ENCODE assay signal across 8 cellular contexts in the genomic region with DNA sequence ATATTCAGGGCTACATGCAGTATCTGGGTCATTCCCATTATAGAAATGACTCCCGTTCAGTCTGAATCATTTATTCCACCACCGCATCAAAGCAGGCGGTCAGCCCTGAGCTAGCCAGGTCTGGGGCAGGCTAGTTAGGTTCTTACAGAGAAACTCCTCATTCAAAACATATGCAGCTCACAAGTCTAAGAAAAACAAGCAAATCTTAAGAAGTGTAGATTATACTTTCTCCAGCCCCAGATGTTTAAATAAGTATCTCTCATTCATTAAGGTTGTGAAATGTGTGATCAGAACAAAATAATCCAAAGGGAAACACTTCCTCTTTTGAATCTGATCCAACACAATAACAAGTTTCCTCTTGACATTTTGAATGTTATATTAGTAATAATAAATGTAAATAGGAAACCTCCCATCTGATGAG.
DNase-seq lines count a peak whose midpoint lies in the region; ATAC-seq and FAIRE-seq lines count a peak whose summit lies in the region.

No MANE protein-coding gene starts in this region.

- DNase-seq in LHCN-M2 (ENCODE audit: low read depth) (peak; percentile 85), NCI-H526 treated with DMSO at 0.1 percent for 48 hours (lab: John Stamatoyannopoulos, UW) (no peak), GM19239 (ENCODE audit: insufficient read length, low spot score) (no peak), mesenteric fat pad (ENCODE audit: low spot score) (no peak)
- DNase-seq in activated naive CD4-positive, alpha-beta T cell treated with anti-CD3 and anti-CD28 coated beads for 36 hours = peak; percentile 72
- DNase-seq in stimulated activated naive CD8-positive, alpha-beta T cell treated with anti-CD3 and anti-CD28 coated beads, Interleukin-15, Interleukin-2, amounts not matched to agents 100 U/mL and 50 U/mL, for 24 hours = peak; percentile 74

- ATAC-seq in stimulated activated naive CD8-positive, alpha-beta T cell treated with anti-CD3 and anti-CD28 coated beads, Interleukin-15, Interleukin-2, amounts not matched to agents 100 U/mL and 50 U/mL, for 24 hours = peak; percentile 31
- ATAC-seq in GM18861 (IDR thresholded peaks at IDR 0.05; ENCODE audit: unreplicated experiment) = no peak

- intact Hi-C loops in activated naive CD4-positive, alpha-beta T cell treated with anti-CD3 and anti-CD28 coated beads for 36 hours (cut with micrococcal nuclease) = loop anchor here (1.0 to 10.0 kb wide), 6 partner anchors 8 to 1111 kb away; partner anchors contain the start of genes IL15 and SMARCA5

- H3K27me3 Mint-ChIP-seq in activated naive CD4-positive, alpha-beta T cell treated with anti-CD3 and anti-CD28 coated beads for 36 hours (ENCODE audit: low read depth) = no peaks in the 10 kb centered on the region

- H3K27ac Mint-ChIP-seq in activated naive CD4-positive, alpha-beta T cell treated with anti-CD3 and anti-CD28 coated beads for 36 hours = peak overlapping the region; percentile 100

- H3K4me1 Mint-ChIP-seq in activated naive CD4-positive, alpha-beta T cell treated with anti-CD3 and anti-CD28 coated beads for 36 hours (ENCODE audit: low read depth) = peaks cover 51% of the 10 kb centered on the region

- H3K36me3 Mint-ChIP-seq in activated naive CD4-positive, alpha-beta T cell treated with anti-CD3 and anti-CD28 coated beads for 36 hours (ENCODE audit: low read depth) = peaks cover 31% of the 10 kb centered on the region

- H3K9me3 Mint-ChIP-seq in activated naive CD4-positive, alpha-beta T cell treated with anti-CD3 and anti-CD28 coated beads for 36 hours = no peaks in the 10 kb centered on the region

- CTCF ChIA-PET in activated naive CD4-positive, alpha-beta T cell treated with anti-CD3 and anti-CD28 coated beads for 36 hours (lab: Charles Lee) = interaction anchor here (0.9 to 1.5 kb wide), 2 partner anchors 49 to 154 kb away, joined by 3 read pairs; no protein-coding TSS in a partner anchor

- FAIRE-seq in islet of Langerhans (lab: Jason Lieb, UNC) = peak; percentile 62
- FAIRE-seq in GM19239 (lab: Jason Lieb, UNC) = no peak

- peak overlapping the region; percentile 99 for H3K4me3 Mint-ChIP-seq in activated naive CD4-positive, alpha-beta T cell treated with anti-CD3 and anti-CD28 coated beads for 36 hours

Comparison
In these comparisons a context has a peak if more than half of its experiments do, and no peak if none do; other contexts are left out.
1. DNase-seq: peak in LHCN-M2 (single experiment), activated naive CD4-positive, alpha-beta T cell treated with anti-CD3 and anti-CD28 coated beads for 36 hours (single experiment) and stimulated activated naive CD8-positive, alpha-beta T cell treated with anti-CD3 and anti-CD28 coated beads, Interleukin-15, Interleukin-2, amounts not matched to agents 100 U/mL and 50 U/mL, for 24 hours (single experiment); none in NCI-H526 treated with DMSO at 0.1 percent for 48 hours (single experiment), GM19239 (single experiment) and mesenteric fat pad (single experiment).